1 cellular context compared by ENCODE assay signal in genomic region chr5:147930759-147931158, GRCh38.
TF ChIP-seq lines count a peak whose summit lies in the region.

No MANE protein-coding gene starts in this region.

TF ChIP-seq in GM12878, 131 proteins besides CTCF, POLR2A, EP300 and RAD21:
- no peak for TF ChIP-seq ZBTB33 (IDR thresholded peaks at IDR 0.05)
- no peak for TF ChIP-seq NFIC (IDR thresholded peaks at IDR 0.05; ENCODE audit: low read depth, low read length)
- no peak for TF ChIP-seq RAD51 (IDR thresholded peaks at IDR 0.05)
- TF ChIP-seq BRCA1 (IDR thresholded peaks at IDR 0.05; ENCODE audit: low read depth, low read length): no peak
- TF ChIP-seq PKNOX1 (IDR thresholded peaks at IDR 0.05): no peak
- no peak for TF ChIP-seq PAX8 (IDR thresholded peaks at IDR 0.05)
- TF ChIP-seq ZNF24 (IDR thresholded peaks at IDR 0.05): no peak
- TF ChIP-seq ZZZ3 (IDR thresholded peaks at IDR 0.05; ENCODE audit: control insufficient read depth, insufficient read length, low read depth): no peak
- no peak for TF ChIP-seq ZSCAN29 (IDR thresholded peaks at IDR 0.05)
